In the genomic region with DNA sequence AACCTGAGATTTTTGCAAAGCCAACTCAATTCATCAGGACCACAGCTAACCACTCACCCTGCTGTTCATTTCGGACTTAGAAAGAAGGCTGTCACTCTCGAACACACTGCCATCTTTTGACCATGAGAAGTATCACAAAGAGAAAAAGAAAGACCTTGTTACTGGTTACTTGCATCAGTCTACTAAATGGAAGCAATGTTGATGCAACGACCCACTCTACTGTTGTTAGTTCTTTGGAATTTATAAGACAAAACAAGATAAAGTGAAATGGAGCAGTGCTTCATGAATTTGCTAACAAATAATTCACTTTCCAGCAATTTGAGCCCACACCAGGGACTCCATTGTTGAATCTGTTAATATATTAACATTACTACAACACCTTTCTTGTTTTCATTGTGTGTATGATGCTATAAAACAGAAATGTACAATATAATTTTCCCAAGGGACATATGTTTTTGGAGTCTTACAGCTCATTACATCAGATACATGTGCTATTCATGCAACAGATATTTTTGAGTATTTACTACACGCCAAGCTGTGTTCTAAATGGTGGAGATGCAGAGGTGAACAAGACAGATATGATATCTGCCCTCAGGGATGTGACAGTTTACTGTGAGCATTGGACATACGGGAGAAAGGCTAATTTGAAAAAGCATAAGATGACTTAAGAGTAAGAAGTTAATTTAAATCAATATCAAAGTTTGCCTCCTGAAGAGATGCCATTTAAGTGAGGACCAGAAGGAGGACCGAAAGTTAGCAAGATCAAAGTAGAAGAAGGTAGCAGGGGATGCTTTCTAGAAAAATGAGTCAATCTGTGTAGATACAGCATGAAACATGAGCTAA, we compare ENCODE assay signal across 8 cellular contexts.
A peak's percentile ranks its signal among the peaks of the same experiment; 100 is the strongest.
DNase-seq lines count a peak whose midpoint lies in the region; ATAC-seq lines count a peak whose summit lies in the region.

No MANE protein-coding gene starts in this region.

- no peaks in the 10 kb centered on the region for H3K36me3 ChIP-seq in NT2/D1 (ENCODE audit: insufficient read depth, insufficient read length, low read length)

- H3K4me3 ChIP-seq in NT2/D1 (ENCODE audit: insufficient read length, low read depth): no peak overlapping the region

- no peaks in the 10 kb centered on the region for H3K27me3 ChIP-seq in NT2/D1 (ENCODE audit: insufficient read depth, insufficient read length)

- DNase-seq in DMS114 treated with DMSO at 0.1 percent for 48 hours (lab: John Stamatoyannopoulos, UW; ENCODE audit: unreplicated experiment) (peak; percentile 11), NT2/D1 (ENCODE audit: low read depth, low spot score) (peak; percentile 33), left lobe of liver (ENCODE audit: low spot score) (no peak)
- DNase-seq in central memory CD4-positive, alpha-beta T cell: peak; percentile 6
- no peak for DNase-seq in stimulated activated CD4-positive, alpha-beta T cell treated with anti-CD3 and anti-CD28 coated beads, Interleukin-12 subunit alpha, Interleukin-12 subunit beta, amount 100 ng/mL, for 4 hours

- no peaks in the 10 kb centered on the region for H3K4me1 ChIP-seq in NT2/D1 (ENCODE audit: insufficient read depth, insufficient read length)

- H3K9ac ChIP-seq in NT2/D1 (ENCODE audit: insufficient read length, low read depth): no peak overlapping the region

- no peaks in the 10 kb centered on the region for H3K9me3 ChIP-seq in NT2/D1 (ENCODE audit: insufficient read depth, low read length)

- peak; percentile 91 for ATAC-seq in GM19035 (IDR thresholded peaks at IDR 0.05; ENCODE audit: unreplicated experiment)
- ATAC-seq in HG03280 (IDR thresholded peaks at IDR 0.05; ENCODE audit: unreplicated experiment): peak; percentile 90
- peak; percentile 86 for ATAC-seq in left lobe of liver
- ATAC-seq in HG03108 (IDR thresholded peaks at IDR 0.05; ENCODE audit: unreplicated experiment): no peak

Comparison
In these comparisons a context has a peak if more than half of its experiments do, and no peak if none do; other contexts are left out.
1. DNase-seq: peak in DMS114 treated with DMSO at 0.1 percent for 48 hours (single experiment), NT2/D1 (single experiment) and central memory CD4-positive, alpha-beta T cell (single experiment); none in left lobe of liver (single experiment) and stimulated activated CD4-positive, alpha-beta T cell treated with anti-CD3 and anti-CD28 coated beads, Interleukin-12 subunit alpha, Interleukin-12 subunit beta, amount 100 ng/mL, for 4 hours (single experiment).